Comparison of ENCODE assay signal across 8 cellular contexts in genomic region chr5:116572375-116573278, GRCh38. TPM values are rescaled to one million over a fixed set of nuclear protein-coding genes. Genes with fewer than 3 reads are reported as not detected.
DNase-seq lines count a peak whose midpoint lies in the region; ATAC-seq and TF ChIP-seq lines count a peak whose summit lies in the region.

No MANE protein-coding gene starts in this region.

- H3K4me3 ChIP-seq in NT2/D1 (ENCODE audit: insufficient read length, low read depth) (peak overlapping the region; percentile 97), fibroblast of villous mesenchyme (ENCODE audit: low read depth, low read length) (peak overlapping the region; percentile 18)

- no peaks in the 10 kb centered on the region for H3K4me1 ChIP-seq in NT2/D1 (ENCODE audit: insufficient read depth, insufficient read length)

- no peaks in the 10 kb centered on the region for H3K9me3 ChIP-seq in NT2/D1 (ENCODE audit: insufficient read depth, low read length)

- H3K27ac Mint-ChIP-seq in nephron progenitor cell = peak overlapping the region; percentile 94
- no peak overlapping the region for H3K27ac Mint-ChIP-seq in natural killer cell treated with Interleukin-12 subunit alpha and Interleukin-12 subunit beta and Interleukin-15 and Interleukin-18, amount 100 ng/mL, for 72 hours

- no peaks in the 10 kb centered on the region for H3K27me3 ChIP-seq in NT2/D1 (ENCODE audit: insufficient read depth, insufficient read length)

- peaks cover 4% of the 10 kb centered on the region for H3K36me3 Mint-ChIP-seq in nephron progenitor cell (ENCODE audit: low read depth)
- peaks cover 5% of the 10 kb centered on the region for H3K36me3 Mint-ChIP-seq in natural killer cell treated with Interleukin-12 subunit alpha and Interleukin-12 subunit beta and Interleukin-15 and Interleukin-18, amount 100 ng/mL, for 72 hours

- TF ChIP-seq CTCF in fibroblast of villous mesenchyme (IDR thresholded peaks at IDR 0.05; ENCODE audit: insufficient read depth, low read depth, low read length) (no peak), nephron progenitor cell (IDR thresholded peaks at IDR 0.05) (no peak)

- H3K36me3 ChIP-seq in NT2/D1 (ENCODE audit: insufficient read depth, insufficient read length, low read length) = peaks cover 35% of the 10 kb centered on the region

- H3K4me3 Mint-ChIP-seq in nephron progenitor cell = peak overlapping the region; percentile 98
- H3K4me3 Mint-ChIP-seq in natural killer cell treated with Interleukin-12 subunit alpha and Interleukin-12 subunit beta and Interleukin-15 and Interleukin-18, amount 100 ng/mL, for 72 hours = no peak overlapping the region

- peaks cover 17% of the 10 kb centered on the region for H3K27me3 Mint-ChIP-seq in nephron progenitor cell (ENCODE audit: low read depth, poor library complexity)
- H3K27me3 Mint-ChIP-seq in natural killer cell treated with Interleukin-12 subunit alpha and Interleukin-12 subunit beta and Interleukin-15 and Interleukin-18, amount 100 ng/mL, for 72 hours = peaks cover 48 to 67% of the 10 kb centered on the region in 2 donors

- H3K4me1 Mint-ChIP-seq in nephron progenitor cell = peaks cover 55% of the 10 kb centered on the region
- H3K4me1 Mint-ChIP-seq in natural killer cell treated with Interleukin-12 subunit alpha and Interleukin-12 subunit beta and Interleukin-15 and Interleukin-18, amount 100 ng/mL, for 72 hours (ENCODE audit: low read depth in 2 of 2) = peaks cover 5 to 12% of the 10 kb centered on the region in 2 donors

- H3K9me3 Mint-ChIP-seq in nephron progenitor cell = no peaks in the 10 kb centered on the region
- peaks cover 2% of the 10 kb centered on the region for H3K9me3 Mint-ChIP-seq in natural killer cell treated with Interleukin-12 subunit alpha and Interleukin-12 subunit beta and Interleukin-15 and Interleukin-18, amount 100 ng/mL, for 72 hours

- peak overlapping the region; percentile 99 for H3K9ac ChIP-seq in NT2/D1 (ENCODE audit: insufficient read length, low read depth)

- DNase-seq in GM03348 (ENCODE audit: low spot score) (peak; percentile 12), NT2/D1 (ENCODE audit: low read depth, low spot score) (no peak), fibroblast of villous mesenchyme (ENCODE audit: low read depth) (no peak), nephron progenitor cell (peak; percentile 68), GF-D8 (lab: John Stamatoyannopoulos, UW) (no peak)
- DNase-seq in activated CD4-positive, CD25-positive, alpha-beta regulatory T cell (lab: John Stamatoyannopoulos, UW) = no peak
- no peak for DNase-seq in natural killer cell treated with Interleukin-12 subunit alpha and Interleukin-12 subunit beta and Interleukin-15 and Interleukin-18, amount 100 ng/mL, for 72 hours (ENCODE audit: low spot score)

- no peak for ATAC-seq in GM18861 (IDR thresholded peaks at IDR 0.05; ENCODE audit: unreplicated experiment)
- ATAC-seq in natural killer cell treated with Interleukin-12 subunit alpha and Interleukin-12 subunit beta and Interleukin-15 and Interleukin-18, amount 100 ng/mL, for 72 hours = no peak

RNA-seq across cellular contexts. Expression of gene SEMA6A, which starts 2.0 kb away (rescaled TPM):
- total RNA-seq in fibroblast of villous mesenchyme = 0.97 and 2.2 TPM in 2 replicates
- total RNA-seq in natural killer cell treated with Interleukin-12 subunit alpha and Interleukin-12 subunit beta and Interleukin-15 and Interleukin-18, amount 100 ng/mL, for 72 hours = not detected

Comparison
In these comparisons a context has a peak if more than half of its experiments do, and no peak if none do; other contexts are left out.
1. DNase-seq: peak in GM03348 (single experiment) and nephron progenitor cell (single experiment); none in NT2/D1 (single experiment), fibroblast of villous mesenchyme (single experiment), activated CD4-positive, CD25-positive, alpha-beta regulatory T cell (0 of 4), GF-D8 (single experiment) and natural killer cell treated with Interleukin-12 subunit alpha and Interleukin-12 subunit beta and Interleukin-15 and Interleukin-18, amount 100 ng/mL, for 72 hours (single experiment).